Comparison of ENCODE assay signal across 1 cellular context in the genomic region with DNA sequence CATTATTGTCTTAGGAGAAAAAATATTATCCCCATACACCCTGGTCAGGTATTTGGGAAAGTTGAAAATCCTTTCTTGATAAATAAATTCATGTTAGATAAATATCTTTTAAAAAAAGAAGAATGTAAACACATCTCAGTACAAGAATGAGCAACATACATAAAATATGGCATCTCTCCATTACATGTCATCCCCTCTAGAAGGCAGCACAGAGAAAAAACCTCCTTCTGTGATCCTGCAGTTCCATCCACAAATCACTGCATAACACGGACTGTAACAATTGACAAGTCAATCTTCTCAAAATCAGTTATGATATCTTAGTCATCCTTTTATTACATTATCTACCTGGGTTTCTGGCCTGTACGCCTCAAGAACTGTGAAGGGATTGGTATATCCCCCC.
TF ChIP-seq lines count a peak whose summit lies in the region.

No MANE protein-coding gene starts in this region.

TF ChIP-seq in GM23338, 12 proteins besides CTCF, POLR2A, EP300 and RAD21 (continued from another document):
- TF ChIP-seq STAT1 (IDR thresholded peaks at IDR 0.05; ENCODE audit: unreplicated experiment) = no peak
- no peak for TF ChIP-seq ZNF331 (CRISPR knock-in tag; IDR thresholded peaks at IDR 0.05; ENCODE audit: low read depth)
- no peak for TF ChIP-seq EZH2phosphoT487 (IDR thresholded peaks at IDR 0.05; ENCODE audit: unreplicated experiment)
- TF ChIP-seq POLR2AphosphoS5 (IDR thresholded peaks at IDR 0.05; ENCODE audit: low read depth) = no peak
- TF ChIP-seq, protein P1, sequence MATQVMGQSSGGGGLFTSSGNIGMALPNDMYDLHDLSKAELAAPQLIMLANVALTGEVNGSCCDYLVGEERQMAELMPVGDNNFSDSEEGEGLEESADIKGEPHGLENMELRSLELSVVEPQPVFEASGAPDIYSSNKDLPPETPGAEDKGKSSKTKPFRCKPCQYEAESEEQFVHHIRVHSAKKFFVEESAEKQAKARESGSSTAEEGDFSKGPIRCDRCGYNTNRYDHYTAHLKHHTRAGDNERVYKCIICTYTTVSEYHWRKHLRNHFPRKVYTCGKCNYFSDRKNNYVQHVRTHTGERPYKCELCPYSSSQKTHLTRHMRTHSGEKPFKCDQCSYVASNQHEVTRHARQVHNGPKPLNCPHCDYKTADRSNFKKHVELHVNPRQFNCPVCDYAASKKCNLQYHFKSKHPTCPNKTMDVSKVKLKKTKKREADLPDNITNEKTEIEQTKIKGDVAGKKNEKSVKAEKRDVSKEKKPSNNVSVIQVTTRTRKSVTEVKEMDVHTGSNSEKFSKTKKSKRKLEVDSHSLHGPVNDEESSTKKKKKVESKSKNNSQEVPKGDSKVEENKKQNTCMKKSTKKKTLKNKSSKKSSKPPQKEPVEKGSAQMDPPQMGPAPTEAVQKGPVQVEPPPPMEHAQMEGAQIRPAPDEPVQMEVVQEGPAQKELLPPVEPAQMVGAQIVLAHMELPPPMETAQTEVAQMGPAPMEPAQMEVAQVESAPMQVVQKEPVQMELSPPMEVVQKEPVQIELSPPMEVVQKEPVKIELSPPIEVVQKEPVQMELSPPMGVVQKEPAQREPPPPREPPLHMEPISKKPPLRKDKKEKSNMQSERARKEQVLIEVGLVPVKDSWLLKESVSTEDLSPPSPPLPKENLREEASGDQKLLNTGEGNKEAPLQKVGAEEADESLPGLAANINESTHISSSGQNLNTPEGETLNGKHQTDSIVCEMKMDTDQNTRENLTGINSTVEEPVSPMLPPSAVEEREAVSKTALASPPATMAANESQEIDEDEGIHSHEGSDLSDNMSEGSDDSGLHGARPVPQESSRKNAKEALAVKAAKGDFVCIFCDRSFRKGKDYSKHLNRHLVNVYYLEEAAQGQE (IDR thresholded peaks at IDR 0.05; ENCODE audit: unreplicated experiment) = no peak
- no peak for TF ChIP-seq EZH2 (IDR thresholded peaks at IDR 0.05; ENCODE audit: low read depth, unreplicated experiment)
- TF ChIP-seq, protein P2, sequence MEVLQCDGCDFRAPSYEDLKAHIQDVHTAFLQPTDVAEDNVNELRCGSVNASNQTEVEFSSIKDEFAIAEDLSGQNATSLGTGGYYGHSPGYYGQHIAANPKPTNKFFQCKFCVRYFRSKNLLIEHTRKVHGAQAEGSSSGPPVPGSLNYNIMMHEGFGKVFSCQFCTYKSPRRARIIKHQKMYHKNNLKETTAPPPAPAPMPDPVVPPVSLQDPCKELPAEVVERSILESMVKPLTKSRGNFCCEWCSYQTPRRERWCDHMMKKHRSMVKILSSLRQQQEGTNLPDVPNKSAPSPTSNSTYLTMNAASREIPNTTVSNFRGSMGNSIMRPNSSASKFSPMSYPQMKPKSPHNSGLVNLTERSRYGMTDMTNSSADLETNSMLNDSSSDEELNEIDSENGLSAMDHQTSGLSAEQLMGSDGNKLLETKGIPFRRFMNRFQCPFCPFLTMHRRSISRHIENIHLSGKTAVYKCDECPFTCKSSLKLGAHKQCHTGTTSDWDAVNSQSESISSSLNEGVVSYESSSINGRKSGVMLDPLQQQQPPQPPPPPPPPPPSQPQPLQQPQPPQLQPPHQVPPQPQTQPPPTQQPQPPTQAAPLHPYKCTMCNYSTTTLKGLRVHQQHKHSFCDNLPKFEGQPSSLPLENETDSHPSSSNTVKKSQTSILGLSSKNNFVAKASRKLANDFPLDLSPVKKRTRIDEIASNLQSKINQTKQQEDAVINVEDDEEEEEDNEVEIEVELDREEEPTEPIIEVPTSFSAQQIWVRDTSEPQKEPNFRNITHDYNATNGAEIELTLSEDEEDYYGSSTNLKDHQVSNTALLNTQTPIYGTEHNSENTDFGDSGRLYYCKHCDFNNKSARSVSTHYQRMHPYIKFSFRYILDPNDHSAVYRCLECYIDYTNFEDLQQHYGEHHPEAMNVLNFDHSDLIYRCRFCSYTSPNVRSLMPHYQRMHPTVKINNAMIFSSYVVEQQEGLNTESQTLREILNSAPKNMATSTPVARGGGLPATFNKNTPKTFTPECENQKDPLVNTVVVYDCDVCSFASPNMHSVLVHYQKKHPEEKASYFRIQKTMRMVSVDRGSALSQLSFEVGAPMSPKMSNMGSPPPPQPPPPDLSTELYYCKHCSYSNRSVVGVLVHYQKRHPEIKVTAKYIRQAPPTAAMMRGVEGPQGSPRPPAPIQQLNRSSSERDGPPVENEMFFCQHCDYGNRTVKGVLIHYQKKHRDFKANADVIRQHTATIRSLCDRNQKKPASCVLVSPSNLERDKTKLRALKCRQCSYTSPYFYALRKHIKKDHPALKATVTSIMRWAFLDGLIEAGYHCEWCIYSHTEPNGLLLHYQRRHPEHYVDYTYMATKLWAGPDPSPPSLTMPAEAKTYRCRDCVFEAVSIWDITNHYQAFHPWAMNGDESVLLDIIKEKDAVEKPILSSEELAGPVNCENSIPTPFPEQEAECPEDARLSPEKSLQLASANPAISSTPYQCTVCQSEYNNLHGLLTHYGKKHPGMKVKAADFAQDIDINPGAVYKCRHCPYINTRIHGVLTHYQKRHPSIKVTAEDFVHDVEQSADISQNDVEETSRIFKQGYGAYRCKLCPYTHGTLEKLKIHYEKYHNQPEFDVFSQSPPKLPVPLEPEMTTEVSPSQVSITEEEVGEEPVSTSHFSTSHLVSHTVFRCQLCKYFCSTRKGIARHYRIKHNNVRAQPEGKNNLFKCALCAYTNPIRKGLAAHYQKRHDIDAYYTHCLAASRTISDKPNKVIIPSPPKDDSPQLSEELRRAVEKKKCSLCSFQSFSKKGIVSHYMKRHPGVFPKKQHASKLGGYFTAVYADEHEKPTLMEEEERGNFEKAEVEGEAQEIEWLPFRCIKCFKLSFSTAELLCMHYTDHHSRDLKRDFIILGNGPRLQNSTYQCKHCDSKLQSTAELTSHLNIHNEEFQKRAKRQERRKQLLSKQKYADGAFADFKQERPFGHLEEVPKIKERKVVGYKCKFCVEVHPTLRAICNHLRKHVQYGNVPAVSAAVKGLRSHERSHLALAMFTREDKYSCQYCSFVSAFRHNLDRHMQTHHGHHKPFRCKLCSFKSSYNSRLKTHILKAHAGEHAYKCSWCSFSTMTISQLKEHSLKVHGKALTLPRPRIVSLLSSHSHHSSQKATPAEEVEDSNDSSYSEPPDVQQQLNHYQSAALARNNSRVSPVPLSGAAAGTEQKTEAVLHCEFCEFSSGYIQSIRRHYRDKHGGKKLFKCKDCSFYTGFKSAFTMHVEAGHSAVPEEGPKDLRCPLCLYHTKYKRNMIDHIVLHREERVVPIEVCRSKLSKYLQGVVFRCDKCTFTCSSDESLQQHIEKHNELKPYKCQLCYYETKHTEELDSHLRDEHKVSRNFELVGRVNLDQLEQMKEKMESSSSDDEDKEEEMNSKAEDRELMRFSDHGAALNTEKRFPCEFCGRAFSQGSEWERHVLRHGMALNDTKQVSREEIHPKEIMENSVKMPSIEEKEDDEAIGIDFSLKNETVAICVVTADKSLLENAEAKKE (CRISPR knock-in tag; IDR thresholded peaks at IDR 0.05) = no peak
- TF ChIP-seq, protein P3, sequence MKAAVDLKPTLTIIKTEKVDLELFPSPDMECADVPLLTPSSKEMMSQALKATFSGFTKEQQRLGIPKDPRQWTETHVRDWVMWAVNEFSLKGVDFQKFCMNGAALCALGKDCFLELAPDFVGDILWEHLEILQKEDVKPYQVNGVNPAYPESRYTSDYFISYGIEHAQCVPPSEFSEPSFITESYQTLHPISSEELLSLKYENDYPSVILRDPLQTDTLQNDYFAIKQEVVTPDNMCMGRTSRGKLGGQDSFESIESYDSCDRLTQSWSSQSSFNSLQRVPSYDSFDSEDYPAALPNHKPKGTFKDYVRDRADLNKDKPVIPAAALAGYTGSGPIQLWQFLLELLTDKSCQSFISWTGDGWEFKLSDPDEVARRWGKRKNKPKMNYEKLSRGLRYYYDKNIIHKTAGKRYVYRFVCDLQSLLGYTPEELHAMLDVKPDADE (IDR thresholded peaks at IDR 0.05) = no peak
